Comparison of ENCODE assay signal across 21 cellular contexts in genomic region chr9:111924281-111924680, GRCh38. TPM values are rescaled to one million over a fixed set of nuclear protein-coding genes. Genes with fewer than 3 reads are reported as not detected.
DNase-seq lines count a peak whose midpoint lies in the region; ATAC-seq and TF ChIP-seq lines count a peak whose summit lies in the region.
"Had no signal": no experiment of that assay in that cellular context is flagged by ENCODE, and none has a peak within 500 bp of the region (broad histone marks: within the 10 kb centered on the region; RNA-seq: fewer than 3 reads in every experiment).

No MANE protein-coding gene starts in this region.

- H3K4me3 ChIP-seq in PC-3 (ENCODE audit: low read length) (no peak overlapping the region), stomach (no peak overlapping the region)
- H3K4me3 ChIP-seq: GM12878, PC-9 had no signal

- H3K4me1 ChIP-seq in PC-3 (ENCODE audit: insufficient read depth, low read length) (no peaks in the 10 kb centered on the region), foreskin keratinocyte (peaks cover 4% of the 10 kb centered on the region), stomach (peaks cover 21 to 91% (median 32%) of the 10 kb centered on the region in 4 donors)

- no peaks in the 10 kb centered on the region for H3F3A ChIP-seq in PC-3 (ENCODE audit: low read length, unreplicated experiment)

- H3K36me3 ChIP-seq in PC-3 (ENCODE audit: low read depth, low read length) (peaks cover 40% of the 10 kb centered on the region; the same call in 1 of the 2 replicates), stomach (peaks cover 3 to 60% (median 36%) of the 10 kb centered on the region in 4 donors)

- POLR2A ChIA-PET in PC-3 (lab: Charles Lee; ENCODE audit: unreplicated experiment): no interaction called here

- no TSS peak for BruUV-seq in PC-3 (replicated peaks; lab: Mats Ljungman, UMichigan)

- CTCF ChIA-PET in PC-3 (lab: Charles Lee): no interaction called here

- H3K27me3 ChIP-seq in PC-3 (ENCODE audit: low read length) (no peaks in the 10 kb centered on the region), foreskin keratinocyte (no peaks in the 10 kb centered on the region), stomach (no peaks in the 10 kb centered on the region)

- no peak for TF ChIP-seq POLR2A in stomach (IDR thresholded peaks at IDR 0.05)

- no peak overlapping the region for H3K27ac ChIP-seq in PC-3 (ENCODE audit: low read length)
- H3K27ac ChIP-seq in foreskin keratinocyte: peak overlapping the region; percentile 12
- H3K27ac ChIP-seq in stomach: peak overlapping the region in 4 of 5 donors; percentile 18 to 69 (median 54)
- H3K27ac ChIP-seq: 22Rv1, KMS-11, PC-9 had no signal

- peaks cover 65% of the 10 kb centered on the region for H3K79me2 ChIP-seq in PC-3 (ENCODE audit: low read length)

- H4K20me1 ChIP-seq in PC-3 (ENCODE audit: low read length): no peaks in the 10 kb centered on the region

- TF ChIP-seq EP300 in stomach (IDR thresholded peaks at IDR 0.05): no peak

- H3K4me2 ChIP-seq in PC-3 (ENCODE audit: low read length): no peak overlapping the region
- H3K4me2 ChIP-seq: KMS-11, PC-9 had no signal

- intact Hi-C loops in PC-3 (cut with micrococcal nuclease): no loop called here
- intact Hi-C loops in stomach (cut with DNase I; ENCODE audit: low total_unique reads): no loop called here

- DNase-seq in DMS53 (lab: John Stamatoyannopoulos, UW): peak; percentile 15
- no peak for DNase-seq in DMS53 treated with DMSO at 0.1 percent for 48 hours (lab: John Stamatoyannopoulos, UW; ENCODE audit: unreplicated experiment)
- DNase-seq in PC-3: peak; percentile 44
- DNase-seq in foreskin keratinocyte: no peak
- no peak for DNase-seq in stomach
- DNase-seq in SKM-1 (lab: John Stamatoyannopoulos, UW; ENCODE audit: unreplicated experiment): no peak
- DNase-seq in NCI-H748 (lab: John Stamatoyannopoulos, UW; ENCODE audit: unreplicated experiment): no peak
- DNase-seq: Calu3; CD4-positive, alpha-beta memory T cell; DMS79 treated with DMSO at 0.1 percent for 48 hours; GDM1; GOT3; NCI-H1105 treated with DMSO at 0.1 percent for 48 hours; NCI-H1694 treated with DMSO at 0.1 percent for 48 hours; NCI-H345; PC-9 had no signal

- ATAC-seq in PC-3 (no peak), foreskin keratinocyte (peak; percentile 55), HG03378 (IDR thresholded peaks at IDR 0.05; ENCODE audit: unreplicated experiment) (no peak)
- ATAC-seq: GM12878, HepG2 had no signal

- no peak overlapping the region for H2AFZ ChIP-seq in PC-3 (ENCODE audit: low read length)
- H2AFZ ChIP-seq: PC-9 had no signal

- TF ChIP-seq CTCF in PC-3 (conservative IDR thresholded peaks at IDR 0.05; ENCODE audit: low read depth, low read length): no peak
- TF ChIP-seq CTCF in foreskin keratinocyte (conservative IDR thresholded peaks at IDR 0.05): no peak
- no peak for TF ChIP-seq CTCF in stomach (IDR thresholded peaks at IDR 0.05)

- no peak overlapping the region for H3K9ac ChIP-seq in PC-3 (ENCODE audit: low read length)
- H3K9ac ChIP-seq: KMS-11 had no signal

- no peaks in the 10 kb centered on the region for H3K9me3 ChIP-seq in PC-3 (ENCODE audit: low read length)
- no peaks in the 10 kb centered on the region for H3K9me3 ChIP-seq in stomach

- no peaks in the 10 kb centered on the region for H3K9me2 ChIP-seq in PC-3 (replicated peaks; ENCODE audit: low read length)

RNA-seq across cellular contexts. Expression of gene UGCG, which starts 27.7 kb away (rescaled TPM):
- total RNA-seq in PC-3 (2014; rRNA removed) (27.0 and 29.4 TPM in 2 replicates), foreskin keratinocyte (37.9 and 45.5 TPM in 2 replicates), stomach (100 to 1,000 TPM in 1 of 5 donors, 10 to 100 TPM in 4; 19.2 to 182 (median 42.6) TPM)
- polyA plus RNA-seq in foreskin keratinocyte (10.6 and 15.7 TPM in 2 replicates), stomach (10 to 100 TPM; 13.7 to 17.1 (median 16.6) TPM)

Comparison
In these comparisons a context has a peak if more than half of its experiments do, and no peak if none do; other contexts are left out.
1. DNase-seq: peak in DMS53 (single experiment) and PC-3 (single experiment); none in DMS53 treated with DMSO at 0.1 percent for 48 hours (single experiment), foreskin keratinocyte (0 of 2), stomach (single experiment), SKM-1 (single experiment) and NCI-H748 (single experiment).